ENCODE assay signal across 1 cellular context in the genomic region with DNA sequence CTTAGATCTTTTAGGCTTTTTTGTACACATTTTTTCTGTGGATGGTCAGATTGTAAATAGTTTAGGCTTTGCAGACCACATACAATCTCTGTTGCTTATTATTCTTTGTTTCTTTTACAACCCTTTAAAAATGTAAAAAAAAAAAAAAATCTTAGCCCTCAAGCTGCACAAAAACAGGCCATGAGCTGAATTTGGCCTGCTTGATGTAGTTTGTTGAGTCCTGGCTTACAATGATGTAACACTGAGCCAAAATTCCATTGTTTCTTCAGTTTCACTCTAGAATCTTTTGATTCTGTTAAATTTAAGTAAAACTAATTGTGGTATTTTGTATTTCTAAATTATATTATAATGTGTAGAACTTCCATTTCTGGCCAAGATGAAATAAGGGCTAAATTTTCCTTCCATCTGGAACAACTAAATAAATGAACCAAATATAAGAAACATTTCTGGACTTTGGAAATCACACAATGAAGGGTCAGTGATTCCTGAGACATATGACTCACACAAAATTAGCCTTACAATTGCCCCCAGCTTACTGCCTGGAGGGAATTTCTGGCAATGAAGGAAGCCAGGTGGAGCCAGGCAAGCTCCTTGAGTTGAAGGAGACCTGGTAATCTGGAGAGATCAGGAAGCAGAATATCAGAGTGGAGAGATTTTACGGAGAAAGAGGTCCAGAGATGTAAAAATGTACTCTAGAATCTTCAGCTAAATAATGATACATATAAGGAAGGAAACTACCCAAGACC.
TF ChIP-seq lines count a peak whose summit lies in the region.

No MANE protein-coding gene starts in this region.

TF ChIP-seq in WTC11, 78 proteins besides CTCF, POLR2A, EP300 and RAD21 (continued from another document):
- TF ChIP-seq, protein P1, sequence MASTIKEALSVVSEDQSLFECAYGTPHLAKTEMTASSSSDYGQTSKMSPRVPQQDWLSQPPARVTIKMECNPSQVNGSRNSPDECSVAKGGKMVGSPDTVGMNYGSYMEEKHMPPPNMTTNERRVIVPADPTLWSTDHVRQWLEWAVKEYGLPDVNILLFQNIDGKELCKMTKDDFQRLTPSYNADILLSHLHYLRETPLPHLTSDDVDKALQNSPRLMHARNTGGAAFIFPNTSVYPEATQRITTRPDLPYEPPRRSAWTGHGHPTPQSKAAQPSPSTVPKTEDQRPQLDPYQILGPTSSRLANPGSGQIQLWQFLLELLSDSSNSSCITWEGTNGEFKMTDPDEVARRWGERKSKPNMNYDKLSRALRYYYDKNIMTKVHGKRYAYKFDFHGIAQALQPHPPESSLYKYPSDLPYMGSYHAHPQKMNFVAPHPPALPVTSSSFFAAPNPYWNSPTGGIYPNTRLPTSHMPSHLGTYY (CRISPR knock-in tag; IDR thresholded peaks at IDR 0.05): no peak
